ENCODE assay signal across 9 cellular contexts in genomic region chr15:70318996-70319465, GRCh38.
DNase-seq lines count a peak whose midpoint lies in the region; ATAC-seq and TF ChIP-seq lines count a peak whose summit lies in the region.
"Had no signal": no experiment of that assay in that cellular context is flagged by ENCODE, and none has a peak within 500 bp of the region (broad histone marks: within the 10 kb centered on the region; RNA-seq: fewer than 3 reads in every experiment).

No MANE protein-coding gene starts in this region.

- H3K27me3 ChIP-seq in psoas muscle (ENCODE audit: insufficient read depth in 3 of 3, low read length in 2 of 3), result no peaks in the 10 kb centered on the region

- H3K27ac ChIP-seq in psoas muscle, result no peak overlapping the region

- no peak for TF ChIP-seq CTCF in psoas muscle (IDR thresholded peaks at IDR 0.05)

- H3K9me3 Mint-ChIP-seq in activated T-helper 2 cell treated with anti-CD3 and anti-CD28 coated beads, Interferon-gamma antibody, Interleukin-2, Interleukin-4, amounts not matched to agents 10 μg/mL and 5 μg/mL and 100 μg/mL, durations not matched to agents 14 hours and 24 hours and 36 hours, result no peaks in the 10 kb centered on the region

- peaks cover 21% of the 10 kb centered on the region for H3K27me3 Mint-ChIP-seq in activated T-helper 2 cell treated with anti-CD3 and anti-CD28 coated beads, Interferon-gamma antibody, Interleukin-2, Interleukin-4, amounts not matched to agents 10 μg/mL and 5 μg/mL and 100 μg/mL, durations not matched to agents 14 hours and 24 hours and 36 hours (ENCODE audit: low read depth)

- no peaks in the 10 kb centered on the region for H3K36me3 Mint-ChIP-seq in activated T-helper 2 cell treated with anti-CD3 and anti-CD28 coated beads, Interferon-gamma antibody, Interleukin-2, Interleukin-4, amounts not matched to agents 10 μg/mL and 5 μg/mL and 100 μg/mL, durations not matched to agents 14 hours and 24 hours and 36 hours (ENCODE audit: low read depth)

- no peak overlapping the region for H3K27ac Mint-ChIP-seq in activated T-helper 2 cell treated with anti-CD3 and anti-CD28 coated beads, Interferon-gamma antibody, Interleukin-2, Interleukin-4, amounts not matched to agents 10 μg/mL and 5 μg/mL and 100 μg/mL, durations not matched to agents 14 hours and 24 hours and 36 hours

- WGBS in psoas muscle, 3 donors, result 78 to 85% (median 79%) methylated on average over 6 of the region's 6 CpGs

- intact Hi-C loops in psoas muscle (cut with DNase I), result no loop called here
- intact Hi-C loops in activated T-helper 2 cell treated with anti-CD3 and anti-CD28 coated beads, Interferon-gamma antibody, Interleukin-2, Interleukin-4, amounts not matched to agents 10 μg/mL and 5 μg/mL and 100 μg/mL, durations not matched to agents 14 hours and 24 hours and 36 hours (cut with micrococcal nuclease), result no loop called here

- H3K4me3 ChIP-seq in psoas muscle, result no peak overlapping the region

- H3K4me3 Mint-ChIP-seq in activated T-helper 2 cell treated with anti-CD3 and anti-CD28 coated beads, Interferon-gamma antibody, Interleukin-2, Interleukin-4, amounts not matched to agents 10 μg/mL and 5 μg/mL and 100 μg/mL, durations not matched to agents 14 hours and 24 hours and 36 hours (ENCODE audit: low read depth), result no peak overlapping the region

- DNase-seq in psoas muscle, result peak; percentile 65 to 73
- DNase-seq in activated CD4-positive, CD25-positive, alpha-beta regulatory T cell (lab: John Stamatoyannopoulos, UW), result no peak
- no peak for DNase-seq in AML-193 (lab: John Stamatoyannopoulos, UW)
- no peak for DNase-seq in GOT3 (lab: John Stamatoyannopoulos, UW)
- DNase-seq in activated T-helper 2 cell treated with anti-CD3 and anti-CD28 coated beads, Interferon-gamma antibody, Interleukin-2, Interleukin-4, amounts not matched to agents 10 μg/mL and 5 μg/mL and 100 μg/mL, durations not matched to agents 14 hours and 24 hours and 36 hours (ENCODE audit: low spot score), result no peak
- DNase-seq: trophoblast cell had no signal

- H3K36me3 ChIP-seq in psoas muscle (ENCODE audit: insufficient read depth in 1 of 2, low read depth in 1 of 2), result no peaks in the 10 kb centered on the region

- no peaks in the 10 kb centered on the region for H3K9me3 ChIP-seq in psoas muscle

- ATAC-seq in GM18858 (IDR thresholded peaks at IDR 0.05; ENCODE audit: unreplicated experiment) (peak; percentile 17), HG02970 (IDR thresholded peaks at IDR 0.05; ENCODE audit: low FRiP score, unreplicated experiment) (peak; percentile 27), SK-N-SH treated with all-trans-retinoic acid at 6 μM for 48 hours (peak; percentile 73), psoas muscle (peak in 3 of 4 donors; percentile 21 to 45 (median 32))

- no peaks in the 10 kb centered on the region for H3K4me1 ChIP-seq in psoas muscle

- H3K4me1 Mint-ChIP-seq in activated T-helper 2 cell treated with anti-CD3 and anti-CD28 coated beads, Interferon-gamma antibody, Interleukin-2, Interleukin-4, amounts not matched to agents 10 μg/mL and 5 μg/mL and 100 μg/mL, durations not matched to agents 14 hours and 24 hours and 36 hours (ENCODE audit: low read depth), result peaks cover 1% of the 10 kb centered on the region

TF ChIP-seq in SK-N-SH treated with all-trans-retinoic acid at 6 μM for 48 hours, 23 proteins besides CTCF, POLR2A, EP300 and RAD21:
- TF ChIP-seq TOX (CRISPR knock-in tag; IDR thresholded peaks at IDR 0.05; ENCODE audit: borderline replicate concordance) (no peak), CREB5 (CRISPR knock-in tag; IDR thresholded peaks at IDR 0.05; ENCODE audit: low read depth) (peak; percentile 96), OSR1 (CRISPR knock-in tag; IDR thresholded peaks at IDR 0.05) (no peak), ISL1 (CRISPR knock-in tag; IDR thresholded peaks at IDR 0.05) (peak; percentile 96), TCF4 (CRISPR knock-in tag; IDR thresholded peaks at IDR 0.05; ENCODE audit: borderline replicate concordance) (peak; percentile 45; the same call in 1 of the 2 replicates), ZFP3 (CRISPR knock-in tag; IDR thresholded peaks at IDR 0.05) (peak; percentile 12; the same call in 1 of the 2 replicates), SNAI2 (CRISPR knock-in tag; IDR thresholded peaks at IDR 0.05) (peak; percentile 28; the same call in 1 of the 2 replicates)

Comparison
In these comparisons a context has a peak if more than half of its experiments do, and no peak if none do; other contexts are left out.
1. ATAC-seq: peak in every context shown above with its lines; median percentile 73 in SK-N-SH treated with all-trans-retinoic acid at 6 μM for 48 hours; 32 in psoas muscle; 27 in HG02970; 17 in GM18858.
2. DNase-seq: peak in psoas muscle (2 of 2); none in activated CD4-positive, CD25-positive, alpha-beta regulatory T cell (0 of 4), AML-193 (0 of 2), GOT3 (single experiment) and activated T-helper 2 cell treated with anti-CD3 and anti-CD28 coated beads, Interferon-gamma antibody, Interleukin-2, Interleukin-4, amounts not matched to agents 10 μg/mL and 5 μg/mL and 100 μg/mL, durations not matched to agents 14 hours and 24 hours and 36 hours (single experiment).